8 cellular contexts compared by ENCODE assay signal in the genomic region with DNA sequence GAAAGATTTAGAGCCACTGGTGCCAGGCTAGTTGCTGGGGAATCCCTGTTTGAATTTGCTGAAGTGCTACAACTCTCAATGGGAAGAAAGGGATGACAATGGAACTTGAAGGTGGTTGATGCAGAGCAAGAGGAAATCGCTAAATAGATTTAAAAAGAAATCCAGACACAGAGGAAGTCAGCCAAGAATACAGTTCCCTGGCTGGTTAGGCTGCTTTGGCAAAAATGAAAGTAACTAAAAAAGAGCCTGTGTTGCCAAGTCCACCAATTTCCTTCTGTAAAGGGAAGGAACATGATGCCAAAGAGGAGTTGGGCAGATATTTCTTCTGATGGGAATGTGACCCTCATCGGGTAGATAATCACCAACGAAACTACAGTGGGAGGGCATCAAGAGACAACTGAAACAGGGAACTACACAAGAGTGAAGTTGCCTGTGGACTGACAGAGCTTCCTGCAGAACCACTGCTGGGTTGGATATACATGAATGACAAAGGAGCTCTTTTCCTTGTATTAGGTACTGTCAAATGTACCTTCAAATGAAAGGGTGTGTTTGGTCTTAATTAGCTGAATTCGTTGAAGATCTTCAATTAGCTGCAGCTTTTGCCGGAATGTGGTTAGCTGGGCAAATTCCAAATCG. TPM values are rescaled to one million over a fixed set of nuclear protein-coding genes. Genes with fewer than 3 reads are reported as not detected.
DNase-seq lines count a peak whose midpoint lies in the region; ATAC-seq, FAIRE-seq and TF ChIP-seq lines count a peak whose summit lies in the region.
"Not testable (repeated sequence)": the region's sequence is repeated elsewhere in the genome, so short reads cannot be mapped to it uniquely, and the experiment has no call there.

No MANE protein-coding gene starts in this region.

- CTCF ChIA-PET in GM12878 (lab: Yijun Ruan, JAX); naive thymus-derived CD4-positive, alpha-beta T cell (lab: Charles Lee): not testable (repeated sequence)

- not testable (repeated sequence) for H2AFZ ChIP-seq in DND-41 (ENCODE audit: low read depth, low read length); GM12878 (ENCODE audit: control insufficient read depth, low read depth, low read length)

- not testable (repeated sequence) for TF ChIP-seq EP300 in GM12878 (IDR thresholded peaks at IDR 0.05; ENCODE audit: borderline replicate concordance in 1 of 2, control insufficient read depth in 1 of 2, low read depth in 2 of 2, low read length in 2 of 2)

- RAD21 ChIA-PET in GM12878 (lab: Charles Lee; ENCODE audit: unreplicated experiment), result not testable (repeated sequence)

- H3K27me3 ChIP-seq in DND-41 (ENCODE audit: insufficient read depth, low read length, poor library complexity); RWPE2 (ENCODE audit: insufficient read depth, poor library complexity, severe bottlenecking); GM12878 (replicated peaks in 1 of 2; ENCODE audit: control insufficient read depth in 2 of 2, insufficient read depth in 2 of 2, low read length in 1 of 2); heart left ventricle; lower lobe of right lung (ENCODE audit: low read depth); naive thymus-derived CD4-positive, alpha-beta T cell (ENCODE audit: control insufficient read depth in 2 of 2, insufficient read depth in 2 of 2, low read length in 2 of 2); upper lobe of right lung: not testable (repeated sequence)

- H4K20me1 ChIP-seq in DND-41 (ENCODE audit: insufficient read depth, low read length); GM12878 (ENCODE audit: control insufficient read depth, insufficient read depth): not testable (repeated sequence)

- BruUV-seq in GM12878 (replicated peaks; lab: Mats Ljungman, UMichigan), result not testable (repeated sequence)

- ATAC-seq in DND-41 (ENCODE audit: insufficient read depth, low read depth), result peak; percentile 67; the same call in 2 of the 3 replicates
- ATAC-seq in RWPE2 (ENCODE audit: low read depth), result peak; percentile 36; the same call in 1 of the 3 replicates
- ATAC-seq in GM12878, result peak; percentile 53
- peak in 3 of 4 donors; percentile 24 to 59 (median 45) for ATAC-seq in heart left ventricle
- peak; percentile 52 for ATAC-seq in left lobe of liver
- ATAC-seq in lower lobe of right lung, result peak; percentile 47 to 55
- peak; percentile 51 for ATAC-seq in naive thymus-derived CD4-positive, alpha-beta T cell
- ATAC-seq in upper lobe of right lung, result peak; percentile 72

- H3K4me1 ChIP-seq in DND-41 (ENCODE audit: insufficient read depth, low read length); RWPE2 (ENCODE audit: insufficient read depth, poor library complexity, severe bottlenecking); GM12878 (ENCODE audit: control insufficient read depth, insufficient read depth, low read length); heart left ventricle; lower lobe of right lung; naive thymus-derived CD4-positive, alpha-beta T cell (ENCODE audit: control insufficient read depth in 2 of 2, insufficient read depth in 2 of 2, low read length in 2 of 2); upper lobe of right lung: not testable (repeated sequence)

- SMC1A ChIA-PET in GM12878 (lab: Charles Lee; ENCODE audit: uncharacterized antibody, unreplicated experiment), result not testable (repeated sequence)

- DNase-seq in DND-41; RWPE2 (ENCODE audit: low spot score); GM12878 (ENCODE audit: low read depth, low spot score); heart left ventricle; left lobe of liver (ENCODE audit: low spot score); lower lobe of right lung; naive thymus-derived CD4-positive, alpha-beta T cell; upper lobe of right lung: not testable (repeated sequence)

- TF ChIP-seq RAD21 in GM12878 (IDR thresholded peaks at IDR 0.05; ENCODE audit: insufficient read depth, low read depth, low read length), result not testable (repeated sequence)

- in situ Hi-C loops in GM12878 (cut with MboI), result not testable (repeated sequence)

- TF ChIP-seq POLR2A in GM12878 (IDR thresholded peaks at IDR 0.05; ENCODE audit: low read depth, low read length); heart left ventricle (IDR thresholded peaks at IDR 0.05): not testable (repeated sequence)

- no CpG with 5 or more reads among the region's 6 CpGs for WGBS in GM12878 (ENCODE audit: insufficient coverage, insufficient replicate concordance, low lambda C conversion rate, missing lambda C conversion rate)
- WGBS in heart left ventricle, 4 donors, result no CpG with 5 or more reads among the region's 6 CpGs

- not testable (repeated sequence) for H3K79me2 ChIP-seq in DND-41 (ENCODE audit: insufficient read depth, low read length); GM12878 (ENCODE audit: control insufficient read depth, insufficient read depth, low read length)

- not testable (repeated sequence) for H3K36me3 ChIP-seq in DND-41 (ENCODE audit: insufficient read depth, low read length); RWPE2 (ENCODE audit: low read depth); GM12878 (ENCODE audit: control insufficient read depth in 2 of 2, insufficient read depth in 2 of 2, low read length in 1 of 2); heart left ventricle; lower lobe of right lung; naive thymus-derived CD4-positive, alpha-beta T cell (ENCODE audit: control insufficient read depth in 2 of 3, insufficient read depth in 3 of 3, low read length in 3 of 3); upper lobe of right lung

- POLR2A ChIA-PET in GM12878 (lab: Charles Lee); naive thymus-derived CD4-positive, alpha-beta T cell (lab: Charles Lee): not testable (repeated sequence)

- not testable (repeated sequence) for H3K4me1 Mint-ChIP-seq in naive thymus-derived CD4-positive, alpha-beta T cell

- not testable (repeated sequence) for H3K36me3 Mint-ChIP-seq in naive thymus-derived CD4-positive, alpha-beta T cell

- not testable (repeated sequence) for H3K4me2 ChIP-seq in DND-41 (ENCODE audit: insufficient read depth, low read length); GM12878 (ENCODE audit: control insufficient read depth, insufficient read depth)

- not testable (repeated sequence) for H3K9me3 ChIP-seq in DND-41 (ENCODE audit: insufficient read depth, low read length, severe bottlenecking); RWPE2 (ENCODE audit: severe bottlenecking); GM12878 (replicated peaks; ENCODE audit: control insufficient read depth, insufficient read depth, low read length); heart left ventricle; lower lobe of right lung; naive thymus-derived CD4-positive, alpha-beta T cell (ENCODE audit: control insufficient read depth in 2 of 3, low read length in 3 of 3); upper lobe of right lung

- not testable (repeated sequence) for H3K9ac ChIP-seq in DND-41 (ENCODE audit: low read depth, low read length); GM12878 (ENCODE audit: control insufficient read depth, insufficient read depth, low read length)

- H3K27me3 Mint-ChIP-seq in naive thymus-derived CD4-positive, alpha-beta T cell, result not testable (repeated sequence)

- H3K27ac ChIP-seq in DND-41 (ENCODE audit: low read length); RWPE2 (ENCODE audit: poor library complexity, severe bottlenecking); GM12878 (ENCODE audit: control insufficient read depth, insufficient read depth); heart left ventricle; lower lobe of right lung; naive thymus-derived CD4-positive, alpha-beta T cell (ENCODE audit: low read depth, low read length); upper lobe of right lung: not testable (repeated sequence)

- H3K4me3 ChIP-seq in DND-41 (ENCODE audit: low read depth in 1 of 2, low read length in 2 of 2); RWPE2 (ENCODE audit: severe bottlenecking); GM12878; heart left ventricle; lower lobe of right lung; naive thymus-derived CD4-positive, alpha-beta T cell (ENCODE audit: low read length); upper lobe of right lung: not testable (repeated sequence)

- not testable (repeated sequence) for FAIRE-seq in GM12878 (lab: Jason Lieb, UNC)

- TF ChIP-seq CTCF in DND-41 (IDR thresholded peaks at IDR 0.05; ENCODE audit: borderline replicate concordance, extremely low read depth, low read length, poor library complexity, severe bottlenecking); RWPE2 (IDR thresholded peaks at IDR 0.05; ENCODE audit: poor library complexity, severe bottlenecking); GM12878 (IDR thresholded peaks at IDR 0.05 in 2 of 3, conservative IDR thresholded peaks at IDR 0.05 in 1 of 3; ENCODE audit: control insufficient read depth in 2 of 3, extremely low read depth in 1 of 3, insufficient read depth in 1 of 3, low read depth in 3 of 3, low read length in 3 of 3); heart left ventricle (IDR thresholded peaks at IDR 0.05); lower lobe of right lung (IDR thresholded peaks at IDR 0.05); upper lobe of right lung (IDR thresholded peaks at IDR 0.05): not testable (repeated sequence)

- not testable (repeated sequence) for H3K27ac Mint-ChIP-seq in naive thymus-derived CD4-positive, alpha-beta T cell

- H3K4me3 Mint-ChIP-seq in naive thymus-derived CD4-positive, alpha-beta T cell, result not testable (repeated sequence)

- intact Hi-C loops in GM12878 (cut with micrococcal nuclease; ENCODE audit: unreplicated experiment); heart left ventricle (cut with DNase I); lower lobe of right lung (cut with DNase I); naive thymus-derived CD4-positive, alpha-beta T cell (cut with micrococcal nuclease); upper lobe of right lung (cut with DNase I): not testable (repeated sequence)

- not testable (repeated sequence) for H3K9me3 Mint-ChIP-seq in naive thymus-derived CD4-positive, alpha-beta T cell

RNA-seq across cellular contexts. Expression of a gene that starts 49.0 kb away (rescaled TPM):
- 207 and 221 TPM in 2 replicates for total RNA-seq in GM12878 (2013; cell fraction: nucleolus; rRNA removed)
- 80.7 and 91.4 TPM in 2 replicates for total RNA-seq in GM12878 (2014; rRNA removed)
- total RNA-seq in GM12878 (2014; rRNA removed; fragmentation: Illumina TruSeq; extraction: Trizol), result 101 and 103 TPM in 2 replicates
- 55.1 and 55.6 TPM in 2 replicates for total RNA-seq in GM12878 (2021)
- polyA plus RNA-seq in GM12878 (2011; ENCODE audit: low read depth), result 24.3 TPM
- polyA plus RNA-seq in GM12878 (2011; rRNA removed), result 65.4 and 76.5 TPM in 2 replicates
- 20.1 and 28.4 TPM in 2 replicates for polyA plus RNA-seq in GM12878 (2011; cell fraction: cytosol; rRNA removed)
- polyA plus RNA-seq in GM12878 (2011; cell fraction: nucleus; rRNA removed), result 37.8 and 44.2 TPM in 2 replicates
- polyA plus RNA-seq in GM12878 (2012), result 28.0 and 28.8 TPM in 2 replicates
- polyA plus RNA-seq in GM12878 (2014; fragmentation: Illumina TruSeq; extraction: Trizol), result 77.8 and 97.6 TPM in 2 replicates
- polyA plus RNA-seq in GM12878 (2014; fragmentation: Nextera tagmentation; extraction: Ambion mirVana), result 10 to 100 TPM; 77.5 to 86.5 TPM
- polyA plus RNA-seq in GM12878 (2014; rRNA removed), result 57.7 and 58.7 TPM in 2 replicates
- polyA plus RNA-seq in GM12878 (2016; fragmentation: Nextera tagmentation; extraction: Ambion mirVana), result 10 to 100 TPM; 80.1 to 81.3 TPM
- 27.9 and 38.8 TPM in 2 replicates for polyA minus RNA-seq in GM12878 (2011; rRNA and poly(A)+ RNA removed)
- polyA minus RNA-seq in GM12878 (2011; cell fraction: cytosol; rRNA and poly(A)+ RNA removed), result 10.3 and 13.0 TPM in 2 replicates
- 35.1 and 57.1 TPM in 2 replicates for polyA minus RNA-seq in GM12878 (2011; cell fraction: nucleus; rRNA and poly(A)+ RNA removed)
- total RNA-seq in heart left ventricle, result 10 to 100 TPM in 7 of 9 donors, 1 to 10 TPM in 2; 9.1 to 19.0 (median 13.9) TPM
- polyA plus RNA-seq in heart left ventricle, result 10 to 100 TPM in 1 of 2 donors, 1 to 10 TPM in 1; 9.5 to 16.5 TPM
- total RNA-seq in left lobe of liver, result 10.8 TPM
- 44.1 TPM for total RNA-seq in lower lobe of right lung
- total RNA-seq in naive thymus-derived CD4-positive, alpha-beta T cell, result 10 to 100 TPM; 30.8 to 52.2 (median 42.6) TPM
- polyA plus RNA-seq in naive thymus-derived CD4-positive, alpha-beta T cell, result 10 to 100 TPM; 17.3 to 17.6 TPM
- 33.4 TPM for total RNA-seq in upper lobe of right lung
